ENCODE assay signal across 20 cellular contexts in the genomic region with DNA sequence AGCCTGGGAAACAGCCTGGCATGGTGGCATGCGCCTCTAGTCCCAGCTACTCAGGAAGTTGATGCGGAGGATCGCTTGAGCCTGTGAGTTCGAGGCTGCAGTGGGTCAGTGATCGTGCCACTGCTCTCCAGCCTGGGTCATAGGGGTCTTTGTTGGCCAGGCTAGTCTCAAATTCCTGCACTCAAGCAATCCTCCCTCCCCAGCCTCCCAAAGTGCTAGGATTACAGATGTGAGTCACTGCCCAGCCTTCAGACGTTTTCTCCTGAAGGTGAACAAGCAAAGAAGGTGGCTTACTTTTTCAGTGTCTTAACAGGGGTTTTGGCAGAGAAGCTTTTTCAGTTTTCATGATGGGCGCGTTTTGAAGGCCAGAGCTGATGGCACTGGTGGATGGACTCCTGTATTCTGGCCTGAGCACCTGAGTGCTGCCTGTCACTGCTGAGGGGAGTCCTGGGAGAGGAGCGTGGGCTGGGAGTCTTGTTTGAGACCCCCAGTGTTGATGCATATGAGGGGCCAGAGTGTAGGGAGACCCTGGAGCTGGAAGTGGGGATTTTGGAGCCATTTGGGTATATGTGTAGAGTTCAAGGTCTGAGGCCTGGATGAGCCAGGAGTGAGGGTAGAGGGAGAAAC. TPM values are rescaled to one million over a fixed set of nuclear protein-coding genes. Genes with fewer than 3 reads are reported as not detected.
DNase-seq lines count a peak whose midpoint lies in the region; ATAC-seq and TF ChIP-seq lines count a peak whose summit lies in the region.
"Had no signal": no experiment of that assay in that cellular context is flagged by ENCODE, and none has a peak within 500 bp of the region (broad histone marks: within the 10 kb centered on the region; RNA-seq: fewer than 3 reads in every experiment).

No MANE protein-coding gene starts in this region.

- ATAC-seq in central memory CD8-positive, alpha-beta T cell (replicated peaks; ENCODE audit: extremely low read depth, poor library complexity, severe bottlenecking): no peak
- ATAC-seq in GM19452 (IDR thresholded peaks at IDR 0.05; ENCODE audit: unreplicated experiment) (no peak), mucosa of descending colon (no peak)
- ATAC-seq: foreskin keratinocyte had no signal

- TF ChIP-seq CTCF in CD14-positive monocyte (IDR thresholded peaks at IDR 0.05): no peak
- no peak for TF ChIP-seq CTCF in HEK293 (tag by site-specific recombination; IDR thresholded peaks at IDR 0.05)
- TF ChIP-seq CTCF in nephron progenitor cell (IDR thresholded peaks at IDR 0.05): no peak
- TF ChIP-seq CTCF in mucosa of descending colon (IDR thresholded peaks at IDR 0.05): no peak

- H3K9me3 Mint-ChIP-seq in CD14-positive monocyte (no peaks in the 10 kb centered on the region), nephron progenitor cell (no peaks in the 10 kb centered on the region)
- H3K9me3 Mint-ChIP-seq in central memory CD8-positive, alpha-beta T cell: no peaks in the 10 kb centered on the region
- H3K9me3 Mint-ChIP-seq: activated CD4-positive, alpha-beta T cell treated with anti-CD3 and anti-CD28 coated beads, Interleukin-2, amount 10 ng/mL, durations not matched to agents 7 days and 5 days had no signal

- H3K4me1 Mint-ChIP-seq in CD14-positive monocyte: peaks cover 12% of the 10 kb centered on the region
- H3K4me1 Mint-ChIP-seq in central memory CD8-positive, alpha-beta T cell: peaks cover 20% of the 10 kb centered on the region
- H3K4me1 Mint-ChIP-seq in nephron progenitor cell: peaks cover 47% of the 10 kb centered on the region

- H3K4me3 ChIP-seq in HEK293 (ENCODE audit: low read depth, low read length) (no peak overlapping the region), mucosa of descending colon (no peak overlapping the region)

- DNase-seq in CD14-positive monocyte (ENCODE audit: low spot score) (no peak), nephron progenitor cell (no peak), GDM1 (lab: John Stamatoyannopoulos, UW) (no peak), mucosa of descending colon (no peak)
- no peak for DNase-seq in central memory CD8-positive, alpha-beta T cell (ENCODE audit: low spot score in 2 of 2)
- DNase-seq: activated CD4-positive, alpha-beta T cell treated with anti-CD3 and anti-CD28 coated beads, Interleukin-2, amount 10 ng/mL, durations not matched to agents 7 days and 5 days; DND-41; effector memory CD4-positive, alpha-beta T cell; mammary epithelial cell; NCI-H1436 treated with DMSO at 0.1 percent for 48 hours; NCI-H226; NK-92 treated with Interleukin-12 subunit alpha and Interleukin-12 subunit beta, amount 100 ng/mL, for 24 hours; Right ventricle myocardium superior; stimulated activated CD4-positive, alpha-beta T cell treated with anti-CD3 and anti-CD28 coated beads, Interleukin-4, amount 100 ng/mL, for 24 hours; T-helper 9 cell had no signal

- no peak overlapping the region for H3K27ac ChIP-seq in HEK293 (ENCODE audit: extremely low read depth, low read depth, low read length)
- H3K27ac ChIP-seq: foreskin keratinocyte, neutrophil had no signal

- H3K4me1 ChIP-seq in HEK293 (ENCODE audit: control insufficient read depth, insufficient read depth, low read length): peaks cover 11% of the 10 kb centered on the region
- H3K4me1 ChIP-seq in mucosa of descending colon (ENCODE audit: low read depth): peaks cover 30% of the 10 kb centered on the region

- H3K27me3 Mint-ChIP-seq in CD14-positive monocyte (ENCODE audit: low read depth in 3 of 3): no peaks in the 10 kb centered on the region
- no peaks in the 10 kb centered on the region for H3K27me3 Mint-ChIP-seq in central memory CD8-positive, alpha-beta T cell
- H3K27me3 Mint-ChIP-seq in nephron progenitor cell (ENCODE audit: low read depth, poor library complexity): no peaks in the 10 kb centered on the region
- H3K27me3 Mint-ChIP-seq: activated CD4-positive, alpha-beta T cell treated with anti-CD3 and anti-CD28 coated beads, Interleukin-2, amount 10 ng/mL, durations not matched to agents 7 days and 5 days; B cell had no signal

- H3K36me3 Mint-ChIP-seq in CD14-positive monocyte (peaks cover 14 to 33% of the 10 kb centered on the region in 2 donors), nephron progenitor cell (ENCODE audit: low read depth) (peaks cover 17% of the 10 kb centered on the region)
- H3K36me3 Mint-ChIP-seq in central memory CD8-positive, alpha-beta T cell (ENCODE audit: insufficient read depth): peaks cover 4% of the 10 kb centered on the region

- H3K9me3 ChIP-seq in HEK293 (ENCODE audit: control insufficient read depth, insufficient read depth, low read depth, low read length) (no peaks in the 10 kb centered on the region), mucosa of descending colon (no peaks in the 10 kb centered on the region)
- H3K9me3 ChIP-seq: neutrophil had no signal

- intact Hi-C loops in CD14-positive monocyte (cut with micrococcal nuclease): loop anchor here in 1 of 2 donors (5.0 kb wide), 1 partner anchor 204 kb away; the partner anchor contains the start of gene TEX19
- intact Hi-C loops in mucosa of descending colon (cut with DNase I, micrococcal nuclease): no loop called here

- H3K27ac Mint-ChIP-seq in CD14-positive monocyte: peak overlapping the region in 5 of 7 donors; percentile 1 to 71 (median 25)
- H3K27ac Mint-ChIP-seq in central memory CD8-positive, alpha-beta T cell (ENCODE audit: low read depth): peak overlapping the region; percentile 23
- H3K27ac Mint-ChIP-seq in nephron progenitor cell: peak overlapping the region; percentile 96
- H3K27ac Mint-ChIP-seq: activated CD4-positive, alpha-beta T cell treated with anti-CD3 and anti-CD28 coated beads, Interleukin-2, amount 10 ng/mL, durations not matched to agents 7 days and 5 days; B cell had no signal

- POLR2A ChIA-PET in HEK293 (lab: Yijun Ruan, JAX): no interaction called here

- H3K36me3 ChIP-seq in HEK293 (ENCODE audit: control insufficient read depth in 2 of 2, insufficient read depth in 1 of 2, low read length in 2 of 2): peaks cover 25 to 30% of the 10 kb centered on the region in 2 experiments
- H3K36me3 ChIP-seq in mucosa of descending colon (ENCODE audit: low read depth): no peaks in the 10 kb centered on the region

- H3K4me3 Mint-ChIP-seq in CD14-positive monocyte: no peak overlapping the region
- H3K4me3 Mint-ChIP-seq in central memory CD8-positive, alpha-beta T cell: no peak overlapping the region
- peak overlapping the region; percentile 7 for H3K4me3 Mint-ChIP-seq in nephron progenitor cell
- H3K4me3 Mint-ChIP-seq: activated CD4-positive, alpha-beta T cell treated with anti-CD3 and anti-CD28 coated beads, Interleukin-2, amount 10 ng/mL, durations not matched to agents 7 days and 5 days; B cell had no signal

- CTCF ChIA-PET in HEK293 (lab: Yijun Ruan, JAX): interaction anchor here (0.5 to 0.6 kb wide), 2 partner anchors 26 to 333 kb away, joined by 3 to 5 read pairs; no protein-coding TSS in a partner anchor

TF ChIP-seq in HEK293, 187 proteins besides CTCF, POLR2A, EP300 and RAD21 (continues in another document):
- TF ChIP-seq INSM2 (tag by site-specific recombination; IDR thresholded peaks at IDR 0.05) (peak; percentile 85), HIC1 (tag by site-specific recombination; IDR thresholded peaks at IDR 0.05) (peak; percentile 31; the same call in 1 of the 2 replicates), ZNF843 (tag by site-specific recombination; IDR thresholded peaks at IDR 0.05) (no peak), WT1 (tag by site-specific recombination; IDR thresholded peaks at IDR 0.05) (peak; percentile 71; the same call in 1 of the 2 replicates)
- TF ChIP-seq, protein P1, sequence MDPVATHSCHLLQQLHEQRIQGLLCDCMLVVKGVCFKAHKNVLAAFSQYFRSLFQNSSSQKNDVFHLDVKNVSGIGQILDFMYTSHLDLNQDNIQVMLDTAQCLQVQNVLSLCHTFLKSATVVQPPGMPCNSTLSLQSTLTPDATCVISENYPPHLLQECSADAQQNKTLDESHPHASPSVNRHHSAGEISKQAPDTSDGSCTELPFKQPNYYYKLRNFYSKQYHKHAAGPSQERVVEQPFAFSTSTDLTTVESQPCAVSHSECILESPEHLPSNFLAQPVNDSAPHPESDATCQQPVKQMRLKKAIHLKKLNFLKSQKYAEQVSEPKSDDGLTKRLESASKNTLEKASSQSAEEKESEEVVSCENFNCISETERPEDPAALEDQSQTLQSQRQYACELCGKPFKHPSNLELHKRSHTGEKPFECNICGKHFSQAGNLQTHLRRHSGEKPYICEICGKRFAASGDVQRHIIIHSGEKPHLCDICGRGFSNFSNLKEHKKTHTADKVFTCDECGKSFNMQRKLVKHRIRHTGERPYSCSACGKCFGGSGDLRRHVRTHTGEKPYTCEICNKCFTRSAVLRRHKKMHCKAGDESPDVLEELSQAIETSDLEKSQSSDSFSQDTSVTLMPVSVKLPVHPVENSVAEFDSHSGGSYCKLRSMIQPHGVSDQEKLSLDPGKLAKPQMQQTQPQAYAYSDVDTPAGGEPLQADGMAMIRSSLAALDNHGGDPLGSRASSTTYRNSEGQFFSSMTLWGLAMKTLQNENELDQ (tag by site-specific recombination; IDR thresholded peaks at IDR 0.05; ENCODE audit: low read depth): no peak

RNA-seq across cellular contexts. Expression of gene FOXK2, which starts 41.4 kb away (rescaled TPM):
- 1 to 10 TPM; 3.5 to 4.7 TPM for polyA plus RNA-seq in CD14-positive monocyte
- 10 to 100 TPM; 39.7 to 62.3 (median 43.5) TPM for total RNA-seq in mucosa of descending colon

Comparison
In these comparisons a context has a peak if more than half of its experiments do, and no peak if none do; other contexts are left out.
1. H3K27ac Mint-ChIP-seq: peak in every context shown above with its lines; median percentile 96 in nephron progenitor cell; 25 in CD14-positive monocyte; 23 in central memory CD8-positive, alpha-beta T cell.